ENCODE assay signal across 1 cellular context in the genomic region with DNA sequence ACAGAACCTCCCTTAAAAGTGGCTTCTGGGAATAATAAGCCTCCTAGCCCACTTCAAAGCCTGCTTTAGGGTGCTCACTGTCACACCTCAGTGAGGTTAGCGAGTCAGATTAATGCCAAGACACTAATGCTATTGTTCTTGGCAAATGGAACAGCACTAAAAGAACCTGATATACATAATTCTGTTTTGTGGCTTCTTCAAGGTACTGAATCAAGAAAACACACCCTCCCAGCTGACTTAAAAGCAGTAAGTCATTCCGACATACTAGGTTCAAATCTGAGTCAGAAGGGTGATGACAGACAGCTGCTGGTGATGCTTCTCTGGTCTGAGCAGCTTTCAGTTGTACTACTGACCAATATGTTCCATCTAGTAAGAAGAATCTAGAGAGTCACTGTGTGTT.
TF ChIP-seq lines count a peak whose summit lies in the region.

No MANE protein-coding gene starts in this region.

TF ChIP-seq in Ishikawa, 13 proteins besides CTCF, POLR2A, EP300 and RAD21 (continued from another document):
- TF ChIP-seq, protein P1, sequence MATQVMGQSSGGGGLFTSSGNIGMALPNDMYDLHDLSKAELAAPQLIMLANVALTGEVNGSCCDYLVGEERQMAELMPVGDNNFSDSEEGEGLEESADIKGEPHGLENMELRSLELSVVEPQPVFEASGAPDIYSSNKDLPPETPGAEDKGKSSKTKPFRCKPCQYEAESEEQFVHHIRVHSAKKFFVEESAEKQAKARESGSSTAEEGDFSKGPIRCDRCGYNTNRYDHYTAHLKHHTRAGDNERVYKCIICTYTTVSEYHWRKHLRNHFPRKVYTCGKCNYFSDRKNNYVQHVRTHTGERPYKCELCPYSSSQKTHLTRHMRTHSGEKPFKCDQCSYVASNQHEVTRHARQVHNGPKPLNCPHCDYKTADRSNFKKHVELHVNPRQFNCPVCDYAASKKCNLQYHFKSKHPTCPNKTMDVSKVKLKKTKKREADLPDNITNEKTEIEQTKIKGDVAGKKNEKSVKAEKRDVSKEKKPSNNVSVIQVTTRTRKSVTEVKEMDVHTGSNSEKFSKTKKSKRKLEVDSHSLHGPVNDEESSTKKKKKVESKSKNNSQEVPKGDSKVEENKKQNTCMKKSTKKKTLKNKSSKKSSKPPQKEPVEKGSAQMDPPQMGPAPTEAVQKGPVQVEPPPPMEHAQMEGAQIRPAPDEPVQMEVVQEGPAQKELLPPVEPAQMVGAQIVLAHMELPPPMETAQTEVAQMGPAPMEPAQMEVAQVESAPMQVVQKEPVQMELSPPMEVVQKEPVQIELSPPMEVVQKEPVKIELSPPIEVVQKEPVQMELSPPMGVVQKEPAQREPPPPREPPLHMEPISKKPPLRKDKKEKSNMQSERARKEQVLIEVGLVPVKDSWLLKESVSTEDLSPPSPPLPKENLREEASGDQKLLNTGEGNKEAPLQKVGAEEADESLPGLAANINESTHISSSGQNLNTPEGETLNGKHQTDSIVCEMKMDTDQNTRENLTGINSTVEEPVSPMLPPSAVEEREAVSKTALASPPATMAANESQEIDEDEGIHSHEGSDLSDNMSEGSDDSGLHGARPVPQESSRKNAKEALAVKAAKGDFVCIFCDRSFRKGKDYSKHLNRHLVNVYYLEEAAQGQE (IDR thresholded peaks at IDR 0.05; ENCODE audit: low read depth) = no peak
- TF ChIP-seq TAF1 (IDR thresholded peaks at IDR 0.05; ENCODE audit: low read depth) (no peak), MAX (IDR thresholded peaks at IDR 0.05) (no peak), CREB1 (IDR thresholded peaks at IDR 0.05; ENCODE audit: low read depth) (no peak), CEBPB (IDR thresholded peaks at IDR 0.05) (no peak), TEAD4 (IDR thresholded peaks at IDR 0.05) (peak; percentile 59), FOXM1 (IDR thresholded peaks at IDR 0.05; ENCODE audit: borderline replicate concordance, low read depth) (no peak)
